ENCODE assay signal across 25 cellular contexts in the genomic region with DNA sequence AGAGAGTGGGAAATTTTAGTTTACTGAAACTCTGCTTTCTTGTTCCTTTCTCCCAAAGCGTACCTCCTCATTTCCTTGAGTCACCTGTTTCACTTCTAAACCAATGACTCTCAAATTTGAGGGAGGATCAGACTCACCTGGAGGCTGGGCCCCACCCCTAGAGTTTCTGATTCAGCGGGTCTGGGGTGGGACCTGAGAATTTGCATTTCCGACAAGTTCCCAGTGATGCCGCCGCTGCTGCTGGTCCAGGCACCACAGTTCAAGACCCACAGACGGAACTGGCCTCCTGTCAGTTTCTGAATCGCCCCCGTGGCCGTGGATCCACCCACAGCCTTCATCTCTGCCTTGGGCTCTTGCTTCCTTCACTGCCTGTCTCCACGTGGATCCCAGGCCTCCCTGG. TPM values are rescaled to one million over a fixed set of nuclear protein-coding genes. Genes with fewer than 3 reads are reported as not detected.
DNase-seq lines count a peak whose midpoint lies in the region; ATAC-seq and TF ChIP-seq lines count a peak whose summit lies in the region.
"Had no signal": no experiment of that assay in that cellular context is flagged by ENCODE, and none has a peak within 500 bp of the region (broad histone marks: within the 10 kb centered on the region; RNA-seq: fewer than 3 reads in every experiment).

No MANE protein-coding gene starts in this region.

- BruUV-seq in OCI-LY7 (replicated peaks; lab: Mats Ljungman, UMichigan) = no TSS peak

- no peak overlapping the region for H3K4me3 Mint-ChIP-seq in GM23338
- H3K4me3 Mint-ChIP-seq in endodermal cell = no peak overlapping the region
- no peak overlapping the region for H3K4me3 Mint-ChIP-seq in stimulated activated effector memory CD8-positive, alpha-beta T cell treated with anti-CD3 and anti-CD28 coated beads, Interleukin-12 subunit alpha, Interleukin-12 subunit beta, amount 100 ng/mL, for 72 hours
- H3K4me3 Mint-ChIP-seq: CD4-positive, alpha-beta T cell had no signal

- peaks cover 11% of the 10 kb centered on the region for H3K9me2 ChIP-seq in GM23338 (ENCODE audit: insufficient read depth)
- no peaks in the 10 kb centered on the region for H3K9me2 ChIP-seq in OCI-LY7 (ENCODE audit: insufficient read depth, low read length)
- H3K9me2 ChIP-seq: SK-N-SH had no signal

- CTCF ChIA-PET in OCI-LY7 (lab: Charles Lee; ENCODE audit: unreplicated experiment) = no interaction called here

- H3K9ac ChIP-seq in endodermal cell (ENCODE audit: extremely low read depth, low read length, poor library complexity, severe bottlenecking) (no peak overlapping the region), colonic mucosa (ENCODE audit: low read depth in 2 of 2, low read length in 2 of 2) (no peak overlapping the region)
- H3K9ac ChIP-seq: BLaER1 treated with 17β-estradiol and CSF1 and Interleukin-3, amounts not matched to agents 10 nM and 100 nM; KMS-11; SK-N-SH had no signal

- no peak overlapping the region for H3K27ac ChIP-seq in GM23338 (ENCODE audit: low read depth)
- H3K27ac ChIP-seq in OCI-LY7 (ENCODE audit: low read depth, low read length, poor library complexity, severe bottlenecking) = no peak overlapping the region
- no peak overlapping the region for H3K27ac ChIP-seq in endodermal cell (ENCODE audit: low read depth, low read length)
- H3K27ac ChIP-seq in colonic mucosa = no peak overlapping the region
- H3K27ac ChIP-seq: KMS-11 had no signal

- peak; percentile 30 for ATAC-seq in GM23338
- no peak for ATAC-seq in stimulated activated effector memory CD8-positive, alpha-beta T cell treated with anti-CD3 and anti-CD28 coated beads, Interleukin-12 subunit alpha, Interleukin-12 subunit beta, amount 100 ng/mL, for 72 hours
- ATAC-seq in GM21515 (IDR thresholded peaks at IDR 0.05; ENCODE audit: unreplicated experiment) = no peak
- ATAC-seq in HG03045 (IDR thresholded peaks at IDR 0.05; ENCODE audit: unreplicated experiment) = no peak
- ATAC-seq: PC-3 had no signal

- H3K27me3 ChIP-seq in GM23338 (ENCODE audit: insufficient read depth) (no peaks in the 10 kb centered on the region), endodermal cell (ENCODE audit: control insufficient read depth, insufficient read depth, low read length, poor library complexity, severe bottlenecking) (no peaks in the 10 kb centered on the region), colonic mucosa (no peaks in the 10 kb centered on the region)
- H3K27me3 ChIP-seq: BLaER1 treated with 17β-estradiol and CSF1 and Interleukin-3, amounts not matched to agents 10 nM and 100 nM had no signal

- H3K4me3 ChIP-seq in GM23338 (no peak overlapping the region), OCI-LY7 (ENCODE audit: low read depth, low read length, poor library complexity, severe bottlenecking) (no peak overlapping the region), endodermal cell (ENCODE audit: low read length) (no peak overlapping the region), colonic mucosa (no peak overlapping the region)
- H3K4me3 ChIP-seq: BLaER1 treated with 17β-estradiol and CSF1 and Interleukin-3, amounts not matched to agents 10 nM and 100 nM; GM12878 had no signal

- peak overlapping the region; percentile 38; the same call in 1 of the 2 replicates for H2AFZ ChIP-seq in GM23338
- peak overlapping the region; percentile 1; the same call in 1 of the 2 replicates for H2AFZ ChIP-seq in OCI-LY7 (ENCODE audit: low read length)

- 83 to 84% methylated on average over 5 to 10 of the region's 10 CpGs for WGBS in endodermal cell (ENCODE audit: insufficient coverage in 1 of 2, insufficient read length in 1 of 2), 2 experiments

- H3K9me3 ChIP-seq in OCI-LY7 (ENCODE audit: low read length) (no peaks in the 10 kb centered on the region), endodermal cell (ENCODE audit: control insufficient read depth, low read length) (no peaks in the 10 kb centered on the region), colonic mucosa (no peaks in the 10 kb centered on the region)
- H3K9me3 ChIP-seq: SK-N-SH had no signal

- intact Hi-C loops in OCI-LY7 (cut with micrococcal nuclease; ENCODE audit: unreplicated experiment) = no loop called here
- intact Hi-C loops in colonic mucosa (cut with DNase I) = no loop called here

- H3K36me3 Mint-ChIP-seq in GM23338 (ENCODE audit: low read depth) (no peaks in the 10 kb centered on the region), endodermal cell (ENCODE audit: low read depth) (no peaks in the 10 kb centered on the region)
- H3K36me3 Mint-ChIP-seq in stimulated activated effector memory CD8-positive, alpha-beta T cell treated with anti-CD3 and anti-CD28 coated beads, Interleukin-12 subunit alpha, Interleukin-12 subunit beta, amount 100 ng/mL, for 72 hours = no peaks in the 10 kb centered on the region

- H3K4me1 Mint-ChIP-seq in GM23338 (peaks cover 49% of the 10 kb centered on the region), endodermal cell (peaks cover 47% of the 10 kb centered on the region)
- peaks cover 35% of the 10 kb centered on the region for H3K4me1 Mint-ChIP-seq in stimulated activated effector memory CD8-positive, alpha-beta T cell treated with anti-CD3 and anti-CD28 coated beads, Interleukin-12 subunit alpha, Interleukin-12 subunit beta, amount 100 ng/mL, for 72 hours

- no peaks in the 10 kb centered on the region for H3K9me3 Mint-ChIP-seq in GM23338
- H3K9me3 Mint-ChIP-seq in endodermal cell = no peaks in the 10 kb centered on the region
- H3K9me3 Mint-ChIP-seq in stimulated activated effector memory CD8-positive, alpha-beta T cell treated with anti-CD3 and anti-CD28 coated beads, Interleukin-12 subunit alpha, Interleukin-12 subunit beta, amount 100 ng/mL, for 72 hours = no peaks in the 10 kb centered on the region
- H3K9me3 Mint-ChIP-seq: CD4-positive, alpha-beta T cell had no signal

- H3K79me2 ChIP-seq in GM23338 (replicated peaks; ENCODE audit: insufficient read depth) = no peaks in the 10 kb centered on the region
- H3K79me2 ChIP-seq in OCI-LY7 (ENCODE audit: insufficient read depth, low read depth, low read length) = no peaks in the 10 kb centered on the region

- DNase-seq in GM23338 (ENCODE audit: low spot score) = peak; percentile 35
- no peak for DNase-seq in OCI-LY7 (ENCODE audit: low spot score)
- peak; percentile 57 for DNase-seq in endodermal cell
- DNase-seq in stimulated activated effector memory CD8-positive, alpha-beta T cell treated with anti-CD3 and anti-CD28 coated beads, Interleukin-12 subunit alpha, Interleukin-12 subunit beta, amount 100 ng/mL, for 72 hours (ENCODE audit: low spot score in 2 of 2) = no peak
- DNase-seq in AML-193 (lab: John Stamatoyannopoulos, UW) = no peak
- DNase-seq in colonic mucosa = no peak
- DNase-seq: CD4-positive, alpha-beta T cell; DMS53; HCEC 1CT; IMR-90; NCI-H1048; NCI-H1417; NCI-H1694; NCI-H2081; NCI-H2171; NCI-H226; NCI-H510A; PC-3; SK-N-SH; SW 1271 had no signal

- H3K4me2 ChIP-seq in GM23338 = 0 out of 2 replicates have a peak overlapping the region, but pooled peaks have one; percentile 27
- H3K4me2 ChIP-seq in OCI-LY7 (ENCODE audit: low read length) = peak overlapping the region; percentile 3; the same call in 1 of the 2 replicates
- H3K4me2 ChIP-seq: KMS-11, SK-N-SH had no signal

- H3K36me3 ChIP-seq in GM23338 (ENCODE audit: insufficient read depth) = no peaks in the 10 kb centered on the region
- no peaks in the 10 kb centered on the region for H3K36me3 ChIP-seq in OCI-LY7 (ENCODE audit: insufficient read depth, low read length)
- H3K36me3 ChIP-seq in endodermal cell (ENCODE audit: control insufficient read depth, insufficient read depth, low read length) = no peaks in the 10 kb centered on the region
- H3K36me3 ChIP-seq in colonic mucosa = no peaks in the 10 kb centered on the region
- H3K36me3 ChIP-seq: BLaER1 treated with 17β-estradiol and CSF1 and Interleukin-3, amounts not matched to agents 10 nM and 100 nM had no signal

- H3K27ac Mint-ChIP-seq in GM23338 = no peak overlapping the region; the same call in 1 of the 2 replicates
- H3K27ac Mint-ChIP-seq in endodermal cell = no peak overlapping the region
- peak overlapping the region; percentile 21 for H3K27ac Mint-ChIP-seq in stimulated activated effector memory CD8-positive, alpha-beta T cell treated with anti-CD3 and anti-CD28 coated beads, Interleukin-12 subunit alpha, Interleukin-12 subunit beta, amount 100 ng/mL, for 72 hours
- H3K27ac Mint-ChIP-seq: CD4-positive, alpha-beta T cell had no signal

- TF ChIP-seq CTCF in GM23338 (conservative IDR thresholded peaks at IDR 0.05; ENCODE audit: low read depth in 2 of 2) (no peak), OCI-LY7 (conservative IDR thresholded peaks at IDR 0.05; ENCODE audit: low read length) (no peak), endodermal cell (conservative IDR thresholded peaks at IDR 0.05) (no peak), colonic mucosa (IDR thresholded peaks at IDR 0.05) (no peak)

- peaks cover 6% of the 10 kb centered on the region for H3K27me3 Mint-ChIP-seq in GM23338 (ENCODE audit: insufficient read depth, low read depth, poor library complexity)
- H3K27me3 Mint-ChIP-seq in endodermal cell (ENCODE audit: insufficient read depth) = no peaks in the 10 kb centered on the region
- H3K27me3 Mint-ChIP-seq: CD4-positive, alpha-beta T cell had no signal

- H3K4me1 ChIP-seq in GM23338 (ENCODE audit: insufficient read depth) = peaks cover 52% of the 10 kb centered on the region
- H3K4me1 ChIP-seq in OCI-LY7 (ENCODE audit: insufficient read depth, low read length, poor library complexity, severe bottlenecking) = peaks cover 49% of the 10 kb centered on the region
- H3K4me1 ChIP-seq in endodermal cell (ENCODE audit: control insufficient read depth, insufficient read depth, low read length) = peaks cover 13% of the 10 kb centered on the region
- no peaks in the 10 kb centered on the region for H3K4me1 ChIP-seq in colonic mucosa

- no peaks in the 10 kb centered on the region for H3F3A ChIP-seq in GM23338 (replicated peaks; ENCODE audit: low read depth)

- H4K20me1 ChIP-seq in GM23338 (replicated peaks; ENCODE audit: insufficient read depth) (no peaks in the 10 kb centered on the region), OCI-LY7 (ENCODE audit: insufficient read depth, low read length) (no peaks in the 10 kb centered on the region)
- H4K20me1 ChIP-seq: BLaER1 treated with 17β-estradiol and CSF1 and Interleukin-3, amounts not matched to agents 10 nM and 100 nM had no signal

- POLR2A ChIA-PET in OCI-LY7 (lab: Charles Lee) = no interaction called here

TF ChIP-seq in GM23338, 12 proteins besides CTCF, POLR2A, EP300 and RAD21 (continues in another document):
- TF ChIP-seq CREB1 (CRISPR knock-in tag; IDR thresholded peaks at IDR 0.05; ENCODE audit: low read depth) (no peak), POLR2AphosphoS5 (IDR thresholded peaks at IDR 0.05; ENCODE audit: low read depth) (no peak)

RNA-seq across cellular contexts. Expression of a gene that starts 44.9 kb away (rescaled TPM):
- total RNA-seq in GM23338 (2014; rRNA removed; shearing (Covaris generic)) = 56.6 and 61.8 TPM in 2 replicates
- polyA plus RNA-seq in GM23338 (2016; fragmentation: Nextera tagmentation; extraction: Ambion mirVana) = 25.9 and 32.4 TPM in 2 replicates
- total RNA-seq in OCI-LY7 (2014; rRNA removed; shearing (Covaris generic)) = 108 and 110 TPM in 2 replicates
- total RNA-seq in OCI-LY7 (2022) = 174 and 211 TPM in 2 replicates
- 100 to 1,000 TPM; 178 to 184 TPM for total RNA-seq in endodermal cell
- polyA plus RNA-seq in endodermal cell (2013, experiment 1 of 2) = 59.1 TPM
- polyA plus RNA-seq in endodermal cell (2013, experiment 2 of 2) = 52.6 TPM
- total RNA-seq in colonic mucosa = 10 to 100 TPM; 34.3 to 57.6 TPM

Comparison
In these comparisons a context has a peak if more than half of its experiments do, and no peak if none do; other contexts are left out.
1. DNase-seq: peak in GM23338 (single experiment) and endodermal cell (single experiment); none in OCI-LY7 (single experiment), stimulated activated effector memory CD8-positive, alpha-beta T cell treated with anti-CD3 and anti-CD28 coated beads, Interleukin-12 subunit alpha, Interleukin-12 subunit beta, amount 100 ng/mL, for 72 hours (0 of 2), AML-193 (0 of 2) and colonic mucosa (single experiment).